ENCODE assay signal across 6 cellular contexts in the genomic region with DNA sequence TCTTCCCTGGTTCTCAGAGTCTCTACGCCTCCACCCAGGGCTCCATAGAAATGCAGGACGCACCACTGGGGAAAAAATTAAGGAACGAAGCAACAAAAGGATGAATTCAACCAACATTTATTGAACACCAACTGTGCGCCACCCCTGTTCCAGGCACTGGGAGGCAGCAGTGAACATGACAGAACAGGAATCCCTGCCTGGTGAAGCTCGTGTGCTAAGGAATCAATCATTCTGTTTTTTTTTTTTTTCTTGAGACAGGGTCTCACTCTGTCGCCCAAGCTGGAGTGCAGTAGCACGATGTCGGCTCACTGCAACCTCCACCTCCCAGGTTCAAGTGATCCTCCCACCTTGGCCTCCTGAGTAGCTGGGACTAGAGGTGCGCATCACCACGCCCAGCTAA. TPM values are rescaled to one million over a fixed set of nuclear protein-coding genes. Genes with fewer than 3 reads are reported as not detected.
DNase-seq lines count a peak whose midpoint lies in the region; TF ChIP-seq lines count a peak whose summit lies in the region.

No MANE protein-coding gene starts in this region.

- H3K27me3 ChIP-seq in BE2C (no peaks in the 10 kb centered on the region), HUES6 (ENCODE audit: control insufficient read depth, insufficient read depth, low read length) (no peaks in the 10 kb centered on the region), suprapubic skin (no peaks in the 10 kb centered on the region)

- TF ChIP-seq EP300 in suprapubic skin (IDR thresholded peaks at IDR 0.05), result no peak

- peak; percentile 27 for DNase-seq in BE2C
- peak; percentile 48 for DNase-seq in choroid plexus epithelial cell (ENCODE audit: low read depth)
- no peak for DNase-seq in suprapubic skin (ENCODE audit: low spot score in 2 of 2)
- DNase-seq in activated gamma-delta T cell (lab: John Stamatoyannopoulos, UW), result no peak
- no peak for DNase-seq in cardiac septum (ENCODE audit: low spot score)

- intact Hi-C loops in cardiac septum (cut with DNase I), result loop anchor here (10.0 kb wide), 2 partner anchors 389 to 639 kb away; partner anchors contain the start of gene ZNF81

- no peaks in the 10 kb centered on the region for H3K9me3 ChIP-seq in BE2C
- peaks cover 18% of the 10 kb centered on the region; the same call in 1 of the 2 replicates for H3K9me3 ChIP-seq in HUES6 (ENCODE audit: control insufficient read depth, insufficient read depth, low read depth, low read length)
- H3K9me3 ChIP-seq in suprapubic skin, result no peaks in the 10 kb centered on the region

- H3K36me3 ChIP-seq in BE2C (peaks cover 4% of the 10 kb centered on the region), HUES6 (ENCODE audit: control insufficient read depth, insufficient read depth, low read length) (peaks cover 3% of the 10 kb centered on the region; the same call in 1 of the 2 replicates), suprapubic skin (no peaks in the 10 kb centered on the region)

- no peak overlapping the region for H3K4me3 ChIP-seq in BE2C (ENCODE audit: low read depth, low read length)
- H3K4me3 ChIP-seq in HUES6 (ENCODE audit: low read depth, low read length), result peak overlapping the region; percentile 28; the same call in 1 of the 2 replicates
- H3K4me3 ChIP-seq in choroid plexus epithelial cell (ENCODE audit: low read depth, low read length), result no peak overlapping the region
- no peak overlapping the region for H3K4me3 ChIP-seq in suprapubic skin

- 62% methylated on average over 10 of the region's 10 CpGs for WGBS in suprapubic skin

- H3K4me1 ChIP-seq in BE2C (no peaks in the 10 kb centered on the region), HUES6 (ENCODE audit: control insufficient read depth, insufficient read depth, low read length) (peaks cover 29% of the 10 kb centered on the region), suprapubic skin (peaks cover 11% of the 10 kb centered on the region)

- peak; percentile 35 for TF ChIP-seq CTCF in BE2C (IDR thresholded peaks at IDR 0.05; ENCODE audit: low read depth, low read length)
- TF ChIP-seq CTCF in choroid plexus epithelial cell (conservative IDR thresholded peaks at IDR 0.05; ENCODE audit: low read depth, low read length), result peak; percentile 52
- TF ChIP-seq CTCF in suprapubic skin (IDR thresholded peaks at IDR 0.05), result no peak

- peak overlapping the region; percentile 58 for H3K9ac ChIP-seq in HUES6 (ENCODE audit: low read length)

- H3K27ac ChIP-seq in HUES6 (ENCODE audit: low read depth, low read length), result peak overlapping the region; percentile 46; the same call in 1 of the 2 replicates
- no peak overlapping the region for H3K27ac ChIP-seq in suprapubic skin

- no peak for TF ChIP-seq POLR2A in suprapubic skin (IDR thresholded peaks at IDR 0.05)

RNA-seq across cellular contexts. Expression of gene FTSJ1, which starts 1.9 kb away (rescaled TPM):
- 122 TPM for polyA plus RNA-seq in BE2C (2012; ENCODE audit: insufficient read depth, insufficient read length, low read depth)
- total RNA-seq in suprapubic skin, result 10 to 100 TPM; 27.8 to 54.3 (median 47.9) TPM
- 18.8 TPM for total RNA-seq in cardiac septum

RNA-seq across cellular contexts. Expression of gene SLC38A5, which starts 4.1 kb away (rescaled TPM):
- 0.56 TPM for polyA plus RNA-seq in BE2C (2012; ENCODE audit: insufficient read depth, insufficient read length, low read depth)
- total RNA-seq in suprapubic skin (10 to 100 TPM; 24.2 to 63.0 (median 46.2) TPM), cardiac septum (2.2 TPM)

RNA-seq across cellular contexts. Expression of gene PORCN, which starts 34.7 kb away (rescaled TPM):
- 27.1 TPM for polyA plus RNA-seq in BE2C (2012; ENCODE audit: insufficient read depth, insufficient read length, low read depth)
- 10 to 100 TPM; 16.7 to 34.5 (median 25.8) TPM for total RNA-seq in suprapubic skin
- total RNA-seq in cardiac septum, result 12.9 TPM

RNA-seq across cellular contexts. Expression of gene EBP, which starts 47.5 kb away (rescaled TPM):
- 208 TPM for polyA plus RNA-seq in BE2C (2012; ENCODE audit: insufficient read depth, insufficient read length, low read depth)
- total RNA-seq in suprapubic skin, result 10 to 100 TPM; 43.4 to 82.7 (median 71.9) TPM
- 38.6 TPM for total RNA-seq in cardiac septum

Comparison
In these comparisons a context has a peak if more than half of its experiments do, and no peak if none do; other contexts are left out.
1. DNase-seq: peak in BE2C (single experiment) and choroid plexus epithelial cell (single experiment); none in suprapubic skin (0 of 2), activated gamma-delta T cell (single experiment) and cardiac septum (single experiment).
2. CTCF ChIP-seq: peak in BE2C (single experiment) and choroid plexus epithelial cell (single experiment); none in suprapubic skin (0 of 2).